ENCODE assay signal across 1 cellular context in genomic region chr19:2887391-2887914, GRCh38.
TF ChIP-seq lines count a peak whose summit lies in the region.

No MANE protein-coding gene starts in this region.

TF ChIP-seq in SK-N-SH treated with all-trans-retinoic acid at 6 μM for 48 hours, 23 proteins besides CTCF, POLR2A, EP300 and RAD21 (continued from another document):
- TF ChIP-seq TOX (CRISPR knock-in tag; IDR thresholded peaks at IDR 0.05; ENCODE audit: borderline replicate concordance) = no peak
- TF ChIP-seq ZNF565 (CRISPR knock-in tag; conservative IDR thresholded peaks at IDR 0.05; ENCODE audit: low read depth) = no peak
- no peak for TF ChIP-seq CSRNP3 (CRISPR knock-in tag; IDR thresholded peaks at IDR 0.05)
- no peak for TF ChIP-seq ESRRG (CRISPR knock-in tag; IDR thresholded peaks at IDR 0.05)
- TF ChIP-seq PATZ1 (CRISPR knock-in tag; IDR thresholded peaks at IDR 0.05; ENCODE audit: borderline replicate concordance) = no peak
- TF ChIP-seq ISL1 (CRISPR knock-in tag; IDR thresholded peaks at IDR 0.05) = no peak
- no peak for TF ChIP-seq SNAI2 (CRISPR knock-in tag; IDR thresholded peaks at IDR 0.05)
- no peak for TF ChIP-seq TCF4 (CRISPR knock-in tag; IDR thresholded peaks at IDR 0.05; ENCODE audit: borderline replicate concordance)
- no peak for TF ChIP-seq CREB5 (CRISPR knock-in tag; IDR thresholded peaks at IDR 0.05; ENCODE audit: low read depth)
- no peak for TF ChIP-seq RARB (CRISPR knock-in tag; IDR thresholded peaks at IDR 0.05)
- TF ChIP-seq POU6F1 (CRISPR knock-in tag; IDR thresholded peaks at IDR 0.05; ENCODE audit: borderline replicate concordance, low read depth) = no peak
- TF ChIP-seq CSDC2 (CRISPR knock-in tag; IDR thresholded peaks at IDR 0.05) = no peak
- TF ChIP-seq GLIS3 (CRISPR knock-in tag; IDR thresholded peaks at IDR 0.05) = no peak
- TF ChIP-seq ZC3H10 (CRISPR knock-in tag; IDR thresholded peaks at IDR 0.05) = no peak
